In the genomic region with DNA sequence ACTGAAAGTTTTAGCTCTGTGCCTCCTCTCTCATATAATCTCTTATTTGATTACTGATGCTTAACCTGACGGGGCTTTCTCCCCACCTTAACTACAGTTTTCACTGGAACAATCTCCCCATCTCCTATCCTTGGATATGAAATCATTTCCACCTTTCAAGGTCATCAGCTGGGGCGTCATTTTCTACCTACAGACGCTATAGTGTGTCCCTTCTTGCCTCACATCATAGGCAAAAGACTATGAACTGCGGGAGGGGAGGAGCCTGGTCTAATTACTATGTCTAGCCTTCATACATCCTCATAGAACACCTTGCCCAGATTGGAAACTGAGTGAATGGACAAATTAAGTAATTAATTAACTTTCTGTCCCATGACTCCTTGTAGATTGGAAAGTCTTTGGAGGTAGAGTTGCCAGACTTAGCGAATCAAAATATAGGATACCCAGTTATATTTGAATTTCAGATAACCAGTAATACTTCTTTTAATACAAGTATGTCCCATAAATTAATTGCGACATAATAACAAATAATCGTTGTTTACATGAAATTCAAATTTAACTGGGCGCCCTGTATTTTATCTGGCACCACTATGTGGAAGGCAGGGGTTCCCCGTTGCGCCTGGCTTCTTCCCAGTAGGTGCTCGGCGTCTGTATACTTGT, we compare ENCODE assay signal across 9 cellular contexts. TPM values are rescaled to one million over a fixed set of nuclear protein-coding genes. Genes with fewer than 3 reads are reported as not detected.
DNase-seq lines count a peak whose midpoint lies in the region; ATAC-seq, FAIRE-seq and TF ChIP-seq lines count a peak whose summit lies in the region.
"Had no signal": no experiment of that assay in that cellular context is flagged by ENCODE, and none has a peak within 500 bp of the region (broad histone marks: within the 10 kb centered on the region; RNA-seq: fewer than 3 reads in every experiment).

No MANE protein-coding gene starts in this region.

- no peaks in the 10 kb centered on the region for H3K9me3 ChIP-seq in A549
- H3K9me3 ChIP-seq in KOPT-K1 (ENCODE audit: insufficient read depth, low read length, poor library complexity, severe bottlenecking), result no peaks in the 10 kb centered on the region
- H3K9me3 ChIP-seq in mononuclear cell (ENCODE audit: low read depth, low read length), result no peaks in the 10 kb centered on the region

- no peak for TF ChIP-seq CTCF in A549 (IDR thresholded peaks at IDR 0.05)

- no peak for TF ChIP-seq RAD21 in A549 (conservative IDR thresholded peaks at IDR 0.05 in 1 of 2, IDR thresholded peaks at IDR 0.05 in 1 of 2)

- no peak for TF ChIP-seq POLR2A in A549 (IDR thresholded peaks at IDR 0.05; ENCODE audit: low read length)

- DNase-seq in A549 (ENCODE audit: low read depth in 1 of 2, low spot score in 1 of 2) (peak in 1 of 2 experiments; percentile 61), cerebellar cortex (ENCODE audit: low spot score) (peak; percentile 4), AG20443 (ENCODE audit: low spot score) (no peak), AG08395 (ENCODE audit: low spot score) (no peak)

- H3K27ac ChIP-seq in A549 (peak overlapping the region; percentile 72 to 96), KOPT-K1 (ENCODE audit: low read depth, low read length, poor library complexity, severe bottlenecking) (peak overlapping the region; percentile 48)

- H3K4me3 ChIP-seq in A549, result peak overlapping the region; percentile 87
- peak overlapping the region; percentile 63 for H3K4me3 ChIP-seq in mononuclear cell (ENCODE audit: low read length)

- CTCF ChIA-PET in A549 (lab: Yijun Ruan, JAX), result interaction anchor here (0.6 kb wide), 1 partner anchor 36 kb away, joined by 8 read pairs; no protein-coding TSS in a partner anchor

- no peak for TF ChIP-seq EP300 in A549 (IDR thresholded peaks at IDR 0.05)

- POLR2A ChIA-PET in A549 (lab: Yijun Ruan, JAX), result interaction anchor here (1.0 kb wide), 1 partner anchor 14 kb away, joined by 3 read pairs; no protein-coding TSS in a partner anchor

- peak overlapping the region; percentile 59 for H3K4me2 ChIP-seq in A549

- no peaks in the 10 kb centered on the region for H3K27me3 ChIP-seq in mononuclear cell (ENCODE audit: insufficient read depth, low read length)

- peaks cover 6% of the 10 kb centered on the region; the same call in 2 of the 3 replicates for H3K4me1 ChIP-seq in A549
- H3K4me1 ChIP-seq in mononuclear cell (ENCODE audit: insufficient read depth, low read length), result peaks cover 50% of the 10 kb centered on the region

- ATAC-seq in A549 (peak; percentile 80 to 86; a peak in 5 of 6 replicates), GM19372 (IDR thresholded peaks at IDR 0.05; ENCODE audit: low read depth, unreplicated experiment) (peak; percentile 34), GM21360 (IDR thresholded peaks at IDR 0.05; ENCODE audit: unreplicated experiment) (no peak)

- FAIRE-seq in A549 (lab: Jason Lieb, UNC), result no peak

- no peaks in the 10 kb centered on the region for H3K36me3 ChIP-seq in KOPT-K1 (ENCODE audit: insufficient read depth, low read length)

- WGBS in A549 (ENCODE audit: missing lambda C conversion rate), result 9% methylated on average over 10 of the region's 12 CpGs

TF ChIP-seq in A549, 52 proteins besides CTCF, POLR2A, EP300 and RAD21:
- TF ChIP-seq MAZ (IDR thresholded peaks at IDR 0.05; ENCODE audit: borderline replicate concordance, low read depth, low read length) (no peak), CHD4 (IDR thresholded peaks at IDR 0.05; ENCODE audit: borderline replicate concordance) (no peak), KDM1A (IDR thresholded peaks at IDR 0.05; ENCODE audit: low read depth) (no peak), MYC (IDR thresholded peaks at IDR 0.05; ENCODE audit: borderline replicate concordance, low read length) (no peak), ZSCAN20 (CRISPR knock-in tag; IDR thresholded peaks at IDR 0.05) (no peak), BHLHE40 (IDR thresholded peaks at IDR 0.05; ENCODE audit: low read depth, low read length) (no peak), POLR2AphosphoS2 (conservative IDR thresholded peaks at IDR 0.05; ENCODE audit: low read length) (no peak), GATA3 (IDR thresholded peaks at IDR 0.05; ENCODE audit: borderline replicate concordance) (no peak), JUN (IDR thresholded peaks at IDR 0.05) (no peak), FOSB (CRISPR knock-in tag; IDR thresholded peaks at IDR 0.05) (no peak), RNF2 (IDR thresholded peaks at IDR 0.05; ENCODE audit: borderline replicate concordance, low read depth) (no peak), EHF (CRISPR knock-in tag; IDR thresholded peaks at IDR 0.05) (no peak), KDM5A (IDR thresholded peaks at IDR 0.05) (no peak), CEBPB (IDR thresholded peaks at IDR 0.05) (no peak)
- TF ChIP-seq, protein P1, sequence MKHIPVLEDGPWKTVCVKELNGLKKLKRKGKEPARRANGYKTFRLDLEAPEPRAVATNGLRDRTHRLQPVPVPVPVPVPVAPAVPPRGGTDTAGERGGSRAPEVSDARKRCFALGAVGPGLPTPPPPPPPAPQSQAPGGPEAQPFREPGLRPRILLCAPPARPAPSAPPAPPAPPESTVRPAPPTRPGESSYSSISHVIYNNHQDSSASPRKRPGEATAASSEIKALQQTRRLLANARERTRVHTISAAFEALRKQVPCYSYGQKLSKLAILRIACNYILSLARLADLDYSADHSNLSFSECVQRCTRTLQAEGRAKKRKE (CRISPR knock-in tag; IDR thresholded peaks at IDR 0.05; ENCODE audit: low read depth), result no peak
- TF ChIP-seq, protein P2, sequence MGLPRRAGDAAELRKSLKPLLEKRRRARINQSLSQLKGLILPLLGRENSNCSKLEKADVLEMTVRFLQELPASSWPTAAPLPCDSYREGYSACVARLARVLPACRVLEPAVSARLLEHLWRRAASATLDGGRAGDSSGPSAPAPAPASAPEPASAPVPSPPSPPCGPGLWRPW (IDR thresholded peaks at IDR 0.05), result no peak
- TF ChIP-seq, protein P3, sequence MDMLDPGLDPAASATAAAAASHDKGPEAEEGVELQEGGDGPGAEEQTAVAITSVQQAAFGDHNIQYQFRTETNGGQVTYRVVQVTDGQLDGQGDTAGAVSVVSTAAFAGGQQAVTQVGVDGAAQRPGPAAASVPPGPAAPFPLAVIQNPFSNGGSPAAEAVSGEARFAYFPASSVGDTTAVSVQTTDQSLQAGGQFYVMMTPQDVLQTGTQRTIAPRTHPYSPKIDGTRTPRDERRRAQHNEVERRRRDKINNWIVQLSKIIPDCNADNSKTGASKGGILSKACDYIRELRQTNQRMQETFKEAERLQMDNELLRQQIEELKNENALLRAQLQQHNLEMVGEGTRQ (IDR thresholded peaks at IDR 0.05), result no peak
- TF ChIP-seq, protein P4, sequence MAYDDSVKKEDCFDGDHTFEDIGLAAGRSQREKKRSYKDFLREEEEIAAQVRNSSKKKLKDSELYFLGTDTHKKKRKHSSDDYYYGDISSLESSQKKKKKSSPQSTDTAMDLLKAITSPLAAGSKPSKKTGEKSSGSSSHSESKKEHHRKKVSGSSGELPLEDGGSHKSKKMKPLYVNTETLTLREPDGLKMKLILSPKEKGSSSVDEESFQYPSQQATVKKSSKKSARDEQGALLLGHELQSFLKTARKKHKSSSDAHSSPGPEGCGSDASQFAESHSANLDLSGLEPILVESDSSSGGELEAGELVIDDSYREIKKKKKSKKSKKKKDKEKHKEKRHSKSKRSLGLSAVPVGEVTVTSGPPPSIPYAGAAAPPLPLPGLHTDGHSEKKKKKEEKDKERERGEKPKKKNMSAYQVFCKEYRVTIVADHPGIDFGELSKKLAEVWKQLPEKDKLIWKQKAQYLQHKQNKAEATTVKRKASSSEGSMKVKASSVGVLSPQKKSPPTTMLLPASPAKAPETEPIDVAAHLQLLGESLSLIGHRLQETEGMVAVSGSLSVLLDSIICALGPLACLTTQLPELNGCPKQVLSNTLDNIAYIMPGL (CRISPR knock-in tag; IDR thresholded peaks at IDR 0.05; ENCODE audit: borderline replicate concordance), result no peak
- TF ChIP-seq, protein P5, sequence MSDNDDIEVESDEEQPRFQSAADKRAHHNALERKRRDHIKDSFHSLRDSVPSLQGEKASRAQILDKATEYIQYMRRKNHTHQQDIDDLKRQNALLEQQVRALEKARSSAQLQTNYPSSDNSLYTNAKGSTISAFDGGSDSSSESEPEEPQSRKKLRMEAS (IDR thresholded peaks at IDR 0.05), result no peak
TF ChIP-seq in A549: peak in this region for 0.

RNA-seq across cellular contexts. Expression of a gene that starts 0.8 kb away (rescaled TPM):
- 202 and 306 TPM in 2 replicates for polyA plus RNA-seq in A549 (2011; rRNA removed)
- polyA plus RNA-seq in A549 (2012; cell fraction: cytosol; rRNA removed), result 43.0 and 57.1 TPM in 2 replicates
- polyA plus RNA-seq in A549 (2012; cell fraction: nucleus; rRNA removed), result 46.9 and 59.4 TPM in 2 replicates
- polyA plus RNA-seq in A549 (2017; fragmentation: RNase III; extraction: RNeasy Plus Mini Kit Qiagen cat#74134 plus additional on column Dnase treatment), result 118 to 141 TPM (median 133 TPM) in 3 replicates
- polyA minus RNA-seq in A549 (2011; rRNA and poly(A)+ RNA removed), result 86.5 and 94.1 TPM in 2 replicates
- total RNA-seq in mononuclear cell, result 167 TPM

RNA-seq across cellular contexts. Expression of a gene that starts 43.2 kb away (rescaled TPM):
- polyA plus RNA-seq in A549 (2011; rRNA removed), result not detected in 2 replicates
- polyA plus RNA-seq in A549 (2012; cell fraction: cytosol; rRNA removed), result not detected in 2 replicates
- 0.20 TPM in 1 of 2 replicates, not detected in the other for polyA plus RNA-seq in A549 (2012; cell fraction: nucleus; rRNA removed)
- polyA plus RNA-seq in A549 (2017; fragmentation: RNase III; extraction: RNeasy Plus Mini Kit Qiagen cat#74134 plus additional on column Dnase treatment), result not detected in 3 replicates
- not detected in 2 replicates for polyA minus RNA-seq in A549 (2011; rRNA and poly(A)+ RNA removed)
- not detected for total RNA-seq in mononuclear cell
- total RNA-seq: myocyte had no signal
